Comparison of ENCODE assay signal across 22 cellular contexts in genomic region chr20:44052166-44052565, GRCh38.
DNase-seq lines count a peak whose midpoint lies in the region; ATAC-seq and TF ChIP-seq lines count a peak whose summit lies in the region.
"Had no signal": no experiment of that assay in that cellular context is flagged by ENCODE, and none has a peak within 500 bp of the region (broad histone marks: within the 10 kb centered on the region; RNA-seq: fewer than 3 reads in every experiment).

No MANE protein-coding gene starts in this region.

- H3K27me3 Mint-ChIP-seq in natural killer cell (ENCODE audit: low read depth in 2 of 2) (peaks cover 17 to 39% of the 10 kb centered on the region in 2 donors), chondrocyte (ENCODE audit: low read depth) (peaks cover 22% of the 10 kb centered on the region), osteocyte (ENCODE audit: unreplicated experiment) (peaks cover 15% of the 10 kb centered on the region)
- peaks cover 14 to 27% of the 10 kb centered on the region in 2 donors for H3K27me3 Mint-ChIP-seq in natural killer cell treated with Interleukin-12 subunit alpha and Interleukin-12 subunit beta and Interleukin-15 and Interleukin-18, amount 100 ng/mL, for 72 hours
- peaks cover 55% of the 10 kb centered on the region for H3K27me3 Mint-ChIP-seq in activated CD8-positive, alpha-beta memory T cell treated with anti-CD3 and anti-CD28 coated beads, Interleukin-2, amount 10 ng/mL, durations not matched to agents 7 days and 5 days

- H3K9me3 Mint-ChIP-seq in natural killer cell, result no peaks in the 10 kb centered on the region
- H3K9me3 Mint-ChIP-seq in natural killer cell treated with Interleukin-12 subunit alpha and Interleukin-12 subunit beta and Interleukin-15 and Interleukin-18, amount 100 ng/mL, for 72 hours, result no peaks in the 10 kb centered on the region
- H3K9me3 Mint-ChIP-seq in chondrocyte (ENCODE audit: low read depth), result no peaks in the 10 kb centered on the region
- no peaks in the 10 kb centered on the region for H3K9me3 Mint-ChIP-seq in osteocyte (ENCODE audit: unreplicated experiment)
- H3K9me3 Mint-ChIP-seq in activated CD8-positive, alpha-beta memory T cell treated with anti-CD3 and anti-CD28 coated beads, Interleukin-2, amount 10 ng/mL, durations not matched to agents 7 days and 5 days (ENCODE audit: low read depth), result no peaks in the 10 kb centered on the region
- H3K9me3 Mint-ChIP-seq: CD14-positive monocyte had no signal

- TF ChIP-seq CTCF in natural killer cell (IDR thresholded peaks at IDR 0.05) (no peak), chondrocyte (IDR thresholded peaks at IDR 0.05) (no peak), osteocyte (IDR thresholded peaks at IDR 0.05) (no peak)

- no peak overlapping the region for H3K27ac Mint-ChIP-seq in natural killer cell
- H3K27ac Mint-ChIP-seq in natural killer cell treated with Interleukin-12 subunit alpha and Interleukin-12 subunit beta and Interleukin-15 and Interleukin-18, amount 100 ng/mL, for 72 hours, result no peak overlapping the region
- H3K27ac Mint-ChIP-seq in chondrocyte (ENCODE audit: unreplicated experiment), result no peak overlapping the region
- H3K27ac Mint-ChIP-seq in osteocyte (ENCODE audit: unreplicated experiment), result no peak overlapping the region
- no peak overlapping the region for H3K27ac Mint-ChIP-seq in activated CD8-positive, alpha-beta memory T cell treated with anti-CD3 and anti-CD28 coated beads, Interleukin-2, amount 10 ng/mL, durations not matched to agents 7 days and 5 days
- H3K27ac Mint-ChIP-seq: B cell, CD14-positive monocyte had no signal

- ATAC-seq in natural killer cell (no peak), HG03521 (IDR thresholded peaks at IDR 0.05; ENCODE audit: unreplicated experiment) (no peak)
- ATAC-seq in natural killer cell treated with Interleukin-12 subunit alpha and Interleukin-12 subunit beta and Interleukin-15 and Interleukin-18, amount 100 ng/mL, for 72 hours, result no peak
- ATAC-seq in activated CD8-positive, alpha-beta memory T cell treated with anti-CD3 and anti-CD28 coated beads, Interleukin-2, amount 10 ng/mL, durations not matched to agents 7 days and 5 days, result no peak
- ATAC-seq: A549, K562, Panc1 had no signal

- DNase-seq in natural killer cell (peak; percentile 7), chondrocyte (ENCODE audit: low spot score) (peak; percentile 33), osteocyte (ENCODE audit: extremely low spot score, unreplicated experiment) (peak; percentile 74), ureter (ENCODE audit: low spot score) (peak; percentile 28), activated T-cell treated with anti-CD3 and anti-CD28 coated beads for 4 hours (no peak)
- no peak for DNase-seq in natural killer cell treated with Interleukin-12 subunit alpha and Interleukin-12 subunit beta and Interleukin-15 and Interleukin-18, amount 100 ng/mL, for 72 hours (ENCODE audit: low spot score)
- DNase-seq in activated CD8-positive, alpha-beta memory T cell treated with anti-CD3 and anti-CD28 coated beads, Interleukin-2, amount 10 ng/mL, durations not matched to agents 7 days and 5 days, result no peak
- DNase-seq: DMS53; EL; NCI-H1092 treated with DMSO at 0.1 percent for 48 hours; NCI-H1436 treated with DMSO at 0.1 percent for 48 hours; NCI-H1930; NCI-H510A; NCI-H748 treated with DMSO at 0.1 percent for 48 hours; NK-92 treated with Interleukin-12 subunit alpha and Interleukin-12 subunit beta, amount 100 ng/mL, for 24 hours; SJCRH30 had no signal

- H3K4me1 Mint-ChIP-seq in natural killer cell, result peaks cover 0 to 6% of the 10 kb centered on the region in 2 donors
- H3K4me1 Mint-ChIP-seq in natural killer cell treated with Interleukin-12 subunit alpha and Interleukin-12 subunit beta and Interleukin-15 and Interleukin-18, amount 100 ng/mL, for 72 hours (ENCODE audit: low read depth in 2 of 2), result peaks cover 6 to 8% of the 10 kb centered on the region in 2 donors
- no peaks in the 10 kb centered on the region for H3K4me1 Mint-ChIP-seq in chondrocyte (ENCODE audit: low read depth)
- H3K4me1 Mint-ChIP-seq in osteocyte (ENCODE audit: unreplicated experiment), result no peaks in the 10 kb centered on the region
- H3K4me1 Mint-ChIP-seq in activated CD8-positive, alpha-beta memory T cell treated with anti-CD3 and anti-CD28 coated beads, Interleukin-2, amount 10 ng/mL, durations not matched to agents 7 days and 5 days, result no peaks in the 10 kb centered on the region
- H3K4me1 Mint-ChIP-seq: B cell, CD14-positive monocyte had no signal

- intact Hi-C loops in natural killer cell (cut with micrococcal nuclease), result no loop called here

- CTCF ChIA-PET in activated CD8-positive, alpha-beta memory T cell treated with anti-CD3 and anti-CD28 coated beads, Interleukin-2, amount 10 ng/mL, durations not matched to agents 7 days and 5 days (lab: Charles Lee), result no interaction called here

- no peaks in the 10 kb centered on the region for H3K36me3 Mint-ChIP-seq in natural killer cell
- no peaks in the 10 kb centered on the region for H3K36me3 Mint-ChIP-seq in natural killer cell treated with Interleukin-12 subunit alpha and Interleukin-12 subunit beta and Interleukin-15 and Interleukin-18, amount 100 ng/mL, for 72 hours
- no peaks in the 10 kb centered on the region for H3K36me3 Mint-ChIP-seq in chondrocyte (ENCODE audit: low read depth)
- no peaks in the 10 kb centered on the region for H3K36me3 Mint-ChIP-seq in osteocyte (ENCODE audit: unreplicated experiment)
- H3K36me3 Mint-ChIP-seq in activated CD8-positive, alpha-beta memory T cell treated with anti-CD3 and anti-CD28 coated beads, Interleukin-2, amount 10 ng/mL, durations not matched to agents 7 days and 5 days, result peaks cover 1% of the 10 kb centered on the region
- H3K36me3 Mint-ChIP-seq: CD14-positive monocyte had no signal

- H3K4me3 Mint-ChIP-seq in natural killer cell (no peak overlapping the region), chondrocyte (ENCODE audit: unreplicated experiment) (no peak overlapping the region), osteocyte (ENCODE audit: unreplicated experiment) (no peak overlapping the region)
- no peak overlapping the region for H3K4me3 Mint-ChIP-seq in natural killer cell treated with Interleukin-12 subunit alpha and Interleukin-12 subunit beta and Interleukin-15 and Interleukin-18, amount 100 ng/mL, for 72 hours
- H3K4me3 Mint-ChIP-seq in activated CD8-positive, alpha-beta memory T cell treated with anti-CD3 and anti-CD28 coated beads, Interleukin-2, amount 10 ng/mL, durations not matched to agents 7 days and 5 days, result no peak overlapping the region
- H3K4me3 Mint-ChIP-seq: B cell, CD14-positive monocyte had no signal

Comparison
In these comparisons a context has a peak if more than half of its experiments do, and no peak if none do; other contexts are left out.
1. DNase-seq: peak in natural killer cell (single experiment), chondrocyte (single experiment), osteocyte (single experiment) and ureter (single experiment); none in natural killer cell treated with Interleukin-12 subunit alpha and Interleukin-12 subunit beta and Interleukin-15 and Interleukin-18, amount 100 ng/mL, for 72 hours (single experiment), activated T-cell treated with anti-CD3 and anti-CD28 coated beads for 4 hours (single experiment) and activated CD8-positive, alpha-beta memory T cell treated with anti-CD3 and anti-CD28 coated beads, Interleukin-2, amount 10 ng/mL, durations not matched to agents 7 days and 5 days (single experiment).